ENCODE assay signal across 22 cellular contexts in the genomic region with DNA sequence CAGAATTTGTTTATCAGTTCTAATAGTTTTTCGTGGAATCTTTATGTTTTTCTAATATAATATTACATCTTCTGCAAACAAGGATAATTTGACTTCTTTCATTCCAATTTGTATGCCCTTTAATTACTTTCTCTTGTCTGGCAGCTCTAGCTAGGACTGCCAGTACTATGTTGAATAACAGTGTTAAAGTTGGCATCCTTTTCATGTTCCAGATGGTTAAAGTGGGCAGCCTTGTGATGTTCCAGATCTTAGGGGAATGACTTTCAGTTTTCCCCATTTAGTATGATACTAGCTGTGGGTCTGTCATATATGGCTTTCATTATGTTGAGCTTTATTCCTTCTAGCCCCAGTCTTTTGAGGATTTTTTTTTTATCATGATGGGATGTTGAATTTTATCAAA.
DNase-seq lines count a peak whose midpoint lies in the region; ATAC-seq, FAIRE-seq and TF ChIP-seq lines count a peak whose summit lies in the region.
"Had no signal": no experiment of that assay in that cellular context is flagged by ENCODE, and none has a peak within 500 bp of the region (broad histone marks: within the 10 kb centered on the region; RNA-seq: fewer than 3 reads in every experiment).

No MANE protein-coding gene starts in this region.

- no peaks in the 10 kb centered on the region for H3K27me3 Mint-ChIP-seq in activated CD4-positive, alpha-beta memory T cell treated with anti-CD3 and anti-CD28 coated beads for 36 hours
- H3K27me3 Mint-ChIP-seq: CD4-positive, CD25-positive, alpha-beta regulatory T cell had no signal

- POLR2A ChIA-PET in activated CD4-positive, alpha-beta memory T cell treated with anti-CD3 and anti-CD28 coated beads for 36 hours (lab: Charles Lee) = no interaction called here

- no peaks in the 10 kb centered on the region for H3K36me3 ChIP-seq in kidney (ENCODE audit: control insufficient read depth in 1 of 2, insufficient read depth in 2 of 2, low read length in 2 of 2)
- H3K36me3 ChIP-seq: BLaER1 had no signal

- H3K27ac Mint-ChIP-seq in activated CD4-positive, alpha-beta memory T cell treated with anti-CD3 and anti-CD28 coated beads for 36 hours = no peak overlapping the region
- H3K27ac Mint-ChIP-seq: B cell; CD4-positive, CD25-positive, alpha-beta regulatory T cell; CD8-positive, alpha-beta T cell; GM23338; H9 had no signal

- no peak for FAIRE-seq in kidney (lab: Jason Lieb, UNC)
- FAIRE-seq: GM12891, GM18507 had no signal

- no peak overlapping the region for H3K9ac ChIP-seq in kidney (ENCODE audit: low read length in 2 of 2)
- H3K9ac ChIP-seq: BLaER1 had no signal

- no peak overlapping the region for H3K27ac ChIP-seq in kidney (ENCODE audit: low read depth in 2 of 2, low read length in 2 of 2)
- H3K27ac ChIP-seq: BLaER1, C4-2B had no signal

- no peak overlapping the region for H3K4me3 Mint-ChIP-seq in activated CD4-positive, alpha-beta memory T cell treated with anti-CD3 and anti-CD28 coated beads for 36 hours
- H3K4me3 Mint-ChIP-seq: B cell; CD4-positive, CD25-positive, alpha-beta regulatory T cell; CD8-positive, alpha-beta T cell; GM23338; H9 had no signal

- peaks cover 13% of the 10 kb centered on the region for H3K9me3 Mint-ChIP-seq in activated CD4-positive, alpha-beta memory T cell treated with anti-CD3 and anti-CD28 coated beads for 36 hours

- intact Hi-C loops in left cardiac atrium (cut with DNase I) = no loop called here
- intact Hi-C loops in Right ventricle myocardium inferior (cut with DNase I) = no loop called here
- intact Hi-C loops in activated CD4-positive, alpha-beta memory T cell treated with anti-CD3 and anti-CD28 coated beads for 36 hours (cut with micrococcal nuclease) = no loop called here
- intact Hi-C loops in kidney (cut with DNase I) = no loop called here

- CTCF ChIA-PET in activated CD4-positive, alpha-beta memory T cell treated with anti-CD3 and anti-CD28 coated beads for 36 hours (lab: Charles Lee) = no interaction called here

- H3K4me1 ChIP-seq in kidney (ENCODE audit: control insufficient read depth in 1 of 2, insufficient read depth in 1 of 2, low read depth in 1 of 2, low read length in 2 of 2) = no peaks in the 10 kb centered on the region
- H3K4me1 ChIP-seq: BLaER1, Caco-2 had no signal

- H3K9me3 ChIP-seq in kidney (ENCODE audit: control insufficient read depth in 1 of 2, low read length in 2 of 2) = no peaks in the 10 kb centered on the region
- H3K9me3 ChIP-seq: BLaER1, Caco-2 had no signal

- TF ChIP-seq CTCF in kidney (IDR thresholded peaks at IDR 0.05; ENCODE audit: borderline replicate concordance, extremely low read depth, insufficient read depth) = no peak

- H3K4me1 Mint-ChIP-seq in activated CD4-positive, alpha-beta memory T cell treated with anti-CD3 and anti-CD28 coated beads for 36 hours (ENCODE audit: low read depth) = no peaks in the 10 kb centered on the region
- H3K4me1 Mint-ChIP-seq: B cell; CD4-positive, CD25-positive, alpha-beta regulatory T cell; GM23338; H9 had no signal

- DNase-seq in left cardiac atrium = no peak
- DNase-seq in Right ventricle myocardium inferior (ENCODE audit: missing footprints) = no peak
- peak; percentile 3 for DNase-seq in Ammon's horn (ENCODE audit: low spot score)
- peak; percentile 79 to 81 for DNase-seq in NCI-H446 (lab: John Stamatoyannopoulos, UW)
- DNase-seq in inferior parietal cortex (ENCODE audit: extremely low spot score) = peak; percentile 38
- DNase-seq in activated CD4-positive, alpha-beta memory T cell treated with anti-CD3 and anti-CD28 coated beads for 36 hours = no peak
- DNase-seq in kidney = no peak
- DNase-seq in activated T-cell treated with anti-CD3 and anti-CD28 coated beads for 4 hours = no peak
- DNase-seq: Caco-2; CD4-positive, CD25-positive, alpha-beta regulatory T cell; CD8-positive, alpha-beta T cell; DMS53; DMS79 treated with DMSO at 0.1 percent for 48 hours; GF-D8; H9 had no signal

- H3K4me3 ChIP-seq in kidney (ENCODE audit: low read length in 2 of 2) = no peak overlapping the region
- H3K4me3 ChIP-seq: BLaER1, GM23338 had no signal

- ATAC-seq in left cardiac atrium (peak; percentile 34 to 68), Right ventricle myocardium inferior (no peak)
- ATAC-seq: CD8-positive, alpha-beta T cell; GM23338; HCT116 had no signal

- no peaks in the 10 kb centered on the region for H3K36me3 Mint-ChIP-seq in activated CD4-positive, alpha-beta memory T cell treated with anti-CD3 and anti-CD28 coated beads for 36 hours
- H3K36me3 Mint-ChIP-seq: CD4-positive, CD25-positive, alpha-beta regulatory T cell; CD8-positive, alpha-beta T cell had no signal

Comparison
In these comparisons a context has a peak if more than half of its experiments do, and no peak if none do; other contexts are left out.
1. DNase-seq: peak in Ammon's horn (single experiment), NCI-H446 (2 of 2) and inferior parietal cortex (single experiment); none in left cardiac atrium (single experiment), Right ventricle myocardium inferior (single experiment), activated CD4-positive, alpha-beta memory T cell treated with anti-CD3 and anti-CD28 coated beads for 36 hours (single experiment), kidney (single experiment) and activated T-cell treated with anti-CD3 and anti-CD28 coated beads for 4 hours (single experiment).